ENCODE assay signal across 8 cellular contexts in the genomic region with DNA sequence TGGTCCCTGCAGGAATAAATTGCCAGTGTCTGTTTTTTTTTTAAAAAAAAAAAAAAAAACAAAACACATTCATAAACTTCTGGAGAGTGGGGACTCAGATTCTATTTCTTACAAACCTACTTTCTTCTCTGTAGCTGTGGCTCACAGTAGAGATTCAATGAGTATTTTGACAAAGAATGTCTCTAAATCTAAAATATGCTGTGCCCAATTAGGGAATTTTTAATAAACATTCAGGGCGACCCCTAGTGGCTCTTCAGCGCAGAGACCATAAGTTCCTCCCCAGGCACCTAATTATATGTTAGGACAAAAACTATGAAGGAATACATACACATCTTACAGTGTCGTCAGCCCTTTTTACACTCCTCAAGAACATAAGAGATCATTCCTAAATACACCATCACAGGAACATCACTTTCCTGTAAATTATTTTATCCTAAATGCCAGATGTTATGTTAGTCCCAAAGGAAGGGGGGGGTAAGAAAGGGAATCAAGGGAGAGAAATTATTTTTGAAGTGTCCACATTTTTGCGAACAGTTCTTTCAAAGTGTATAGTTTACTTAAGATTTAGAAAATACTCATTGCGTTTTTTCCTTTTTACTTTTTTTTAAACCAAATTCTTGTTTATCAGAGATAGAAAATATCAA. TPM values are rescaled to one million over a fixed set of nuclear protein-coding genes. Genes with fewer than 3 reads are reported as not detected.
A peak's percentile ranks its signal among the peaks of the same experiment; 100 is the strongest.
DNase-seq lines count a peak whose midpoint lies in the region; ATAC-seq and TF ChIP-seq lines count a peak whose summit lies in the region.

No MANE protein-coding gene starts in this region.

- H3K27ac Mint-ChIP-seq in activated CD8-positive, alpha-beta T cell treated with anti-CD3 and anti-CD28 coated beads, Interleukin-2, amount 10 ng/mL, durations not matched to agents 7 days and 5 days = no peak overlapping the region

- ATAC-seq in activated CD8-positive, alpha-beta T cell treated with anti-CD3 and anti-CD28 coated beads, Interleukin-2, amount 10 ng/mL, durations not matched to agents 7 days and 5 days = no peak
- ATAC-seq in left ventricle myocardium superior (peak; percentile 35), GM18858 (IDR thresholded peaks at IDR 0.05; ENCODE audit: unreplicated experiment) (no peak)

- peaks cover 9% of the 10 kb centered on the region for H3K27me3 Mint-ChIP-seq in activated CD8-positive, alpha-beta T cell treated with anti-CD3 and anti-CD28 coated beads, Interleukin-2, amount 10 ng/mL, durations not matched to agents 7 days and 5 days (ENCODE audit: low read depth)

- POLR2A ChIA-PET in activated CD8-positive, alpha-beta T cell treated with anti-CD3 and anti-CD28 coated beads, Interleukin-2, amount 10 ng/mL, durations not matched to agents 7 days and 5 days (lab: Charles Lee) = no interaction called here

- H3K4me3 ChIP-seq in AG09309 (ENCODE audit: control insufficient read depth, low read depth, low read length) (no peak overlapping the region), spleen (no peak overlapping the region)

- H3K27ac ChIP-seq in spleen = peak overlapping the region in 2 of 8 donors; percentile 3 to 57

- CTCF ChIA-PET in activated CD8-positive, alpha-beta T cell treated with anti-CD3 and anti-CD28 coated beads, Interleukin-2, amount 10 ng/mL, durations not matched to agents 7 days and 5 days (lab: Charles Lee) = interaction anchor here (1.6 kb wide), 1 partner anchor 22 kb away, joined by 4 read pairs; a partner anchor contains a TSS

- TF ChIP-seq POLR2A in spleen (IDR thresholded peaks at IDR 0.05) = no peak

- peaks cover 14 to 93% (median 42%) of the 10 kb centered on the region in 6 donors for H3K4me1 ChIP-seq in spleen

- DNase-seq in AG09309 (ENCODE audit: low read depth) (no peak), NCI-H2227 treated with DMSO at 0.1 percent for 48 hours (lab: John Stamatoyannopoulos, UW) (peak; percentile 59), left ventricle myocardium superior (no peak), spleen (no peak), hepatic stellate cell (ENCODE audit: low spot score) (no peak)
- DNase-seq in activated CD8-positive, alpha-beta T cell treated with anti-CD3 and anti-CD28 coated beads, Interleukin-2, amount 10 ng/mL, durations not matched to agents 7 days and 5 days = peak; percentile 42

- 32 to 41% (median 39%) methylated on average over 5 of the region's 5 CpGs for WGBS in spleen, 5 donors

- no peaks in the 10 kb centered on the region for H3K4me1 Mint-ChIP-seq in activated CD8-positive, alpha-beta T cell treated with anti-CD3 and anti-CD28 coated beads, Interleukin-2, amount 10 ng/mL, durations not matched to agents 7 days and 5 days (ENCODE audit: low read depth)

- H3K36me3 Mint-ChIP-seq in activated CD8-positive, alpha-beta T cell treated with anti-CD3 and anti-CD28 coated beads, Interleukin-2, amount 10 ng/mL, durations not matched to agents 7 days and 5 days (ENCODE audit: low read depth) = no peaks in the 10 kb centered on the region

- no peak overlapping the region for H3K4me3 Mint-ChIP-seq in activated CD8-positive, alpha-beta T cell treated with anti-CD3 and anti-CD28 coated beads, Interleukin-2, amount 10 ng/mL, durations not matched to agents 7 days and 5 days

- H3K27me3 ChIP-seq in spleen (replicated peaks in 1 of 7) = no peaks in the 10 kb centered on the region

- TF ChIP-seq CTCF in AG09309 (IDR thresholded peaks at IDR 0.05; ENCODE audit: control insufficient read depth, insufficient read depth, low read depth, low read length, missing control alignments) (peak; percentile 73), GM12874 (IDR thresholded peaks at IDR 0.05; ENCODE audit: insufficient read depth, low read depth, low read length) (peak; percentile 64), spleen (IDR thresholded peaks at IDR 0.05 in 8 of 11, conservative IDR thresholded peaks at IDR 0.05 in 3 of 11) (peak; percentile 47 to 83 (median 75))

- H3K9me3 Mint-ChIP-seq in activated CD8-positive, alpha-beta T cell treated with anti-CD3 and anti-CD28 coated beads, Interleukin-2, amount 10 ng/mL, durations not matched to agents 7 days and 5 days (ENCODE audit: insufficient read depth) = no peaks in the 10 kb centered on the region

- intact Hi-C loops in left ventricle myocardium superior (cut with micrococcal nuclease) = loop anchor here (5.0 to 10.0 kb wide), 2 partner anchors 51 to 208 kb away; no protein-coding TSS in a partner anchor
- intact Hi-C loops in spleen (cut with DNase I; ENCODE audit: low total_unique reads) = loop anchor here (5.0 to 10.0 kb wide), 3 partner anchors 91 to 301 kb away; no protein-coding TSS in a partner anchor

- no peaks in the 10 kb centered on the region for H3K9me3 ChIP-seq in spleen

- peaks cover 0 to 79% (median 15%) of the 10 kb centered on the region in 6 donors for H3K36me3 ChIP-seq in spleen

RNA-seq across cellular contexts. Expression of a gene that starts 21.8 kb away (rescaled TPM):
- total RNA-seq in activated CD8-positive, alpha-beta T cell treated with anti-CD3 and anti-CD28 coated beads, Interleukin-2, amount 10 ng/mL, durations not matched to agents 7 days and 5 days = 10 to 100 TPM; 55.8 to 59.1 TPM
- total RNA-seq in left ventricle myocardium superior (65.0 TPM), spleen (10 to 100 TPM; 19.3 to 44.6 (median 30.8) TPM)
- 10 to 100 TPM; 53.2 to 68.4 (median 61.8) TPM for polyA plus RNA-seq in spleen

RNA-seq across cellular contexts. Expression of a gene that starts 56.9 kb away (rescaled TPM):
- total RNA-seq in activated CD8-positive, alpha-beta T cell treated with anti-CD3 and anti-CD28 coated beads, Interleukin-2, amount 10 ng/mL, durations not matched to agents 7 days and 5 days = 10 to 100 TPM; 17.4 to 20.8 TPM
- total RNA-seq in left ventricle myocardium superior (17.6 TPM), spleen (10 to 100 TPM; 20.9 to 24.7 (median 23.8) TPM)
- 10 to 100 TPM; 14.2 to 21.3 (median 16.7) TPM for polyA plus RNA-seq in spleen

RNA-seq across cellular contexts. Expression of a gene that starts 57.0 kb away (rescaled TPM):
- total RNA-seq in activated CD8-positive, alpha-beta T cell treated with anti-CD3 and anti-CD28 coated beads, Interleukin-2, amount 10 ng/mL, durations not matched to agents 7 days and 5 days = not detected
- 23.8 TPM for total RNA-seq in left ventricle myocardium superior
- not detected for total RNA-seq in spleen
- polyA plus RNA-seq in spleen = under 1 TPM in 2 of 3 donors, not detected in 1; 0.06 to 0.17 TPM

Comparison
In these comparisons a context has a peak if more than half of its experiments do, and no peak if none do; other contexts are left out.
1. DNase-seq: peak in NCI-H2227 treated with DMSO at 0.1 percent for 48 hours (single experiment) and activated CD8-positive, alpha-beta T cell treated with anti-CD3 and anti-CD28 coated beads, Interleukin-2, amount 10 ng/mL, durations not matched to agents 7 days and 5 days (single experiment); none in AG09309 (single experiment), left ventricle myocardium superior (single experiment), spleen (single experiment) and hepatic stellate cell (single experiment).
2. RNA of a gene that starts 57.0 kb away (total RNA-seq): 23.8 TPM in left ventricle myocardium superior (single experiment); not detected in activated CD8-positive, alpha-beta T cell treated with anti-CD3 and anti-CD28 coated beads, Interleukin-2, amount 10 ng/mL, durations not matched to agents 7 days and 5 days and not detected in spleen; every median in the first group is over 10 times any median in the second.
3. Peak in every context shown above with its lines, with median percentiles within 50 percentile points of each other: CTCF ChIP-seq.